Comparison of ENCODE assay signal across 33 cellular contexts in the genomic region with DNA sequence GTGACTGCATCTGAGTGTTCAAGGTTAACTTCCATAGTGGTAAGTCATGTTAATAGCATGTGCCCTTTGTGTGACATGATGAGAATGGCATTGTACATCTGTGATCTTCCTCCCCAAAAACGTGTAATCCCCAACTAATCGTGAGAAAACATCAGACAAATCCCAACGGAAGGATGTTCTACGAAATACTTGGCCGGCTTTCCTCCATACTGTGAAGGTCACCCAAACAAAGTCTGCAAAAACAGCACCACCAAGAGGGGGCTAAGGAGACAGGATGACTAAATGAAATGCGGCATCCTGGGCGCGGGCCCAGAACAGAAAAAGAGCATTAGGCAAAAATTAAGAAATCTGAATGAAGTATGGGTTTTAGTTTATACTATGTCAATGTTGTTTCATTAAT.
"Had no signal": no experiment of that assay in that cellular context is flagged by ENCODE, and none has a peak within 500 bp of the region (broad histone marks: within the 10 kb centered on the region; RNA-seq: fewer than 3 reads in every experiment).

No MANE protein-coding gene starts in this region.

- H3K27ac ChIP-seq: brain microvascular endothelial cell, SJCRH30, WERI-Rb-1 had no signal

- H3K4me1 ChIP-seq: SJCRH30 had no signal

- H3K9me3 ChIP-seq: SJCRH30, SK-N-SH had no signal

- H3K4me3 Mint-ChIP-seq: activated CD4-positive, alpha-beta T cell treated with anti-CD3 and anti-CD28 coated beads, Interleukin-2, amount 10 ng/mL, durations not matched to agents 24 days and 14 days; activated CD8-positive, alpha-beta T cell treated with anti-CD3 and anti-CD28 coated beads for 36 hours; activated naive CD8-positive, alpha-beta T cell treated with anti-CD3 and anti-CD28 coated beads for 36 hours; activated T-cell treated with anti-CD3 and anti-CD28 coated beads, Interleukin-2, amount 50 U/mL, for 72 hours; activated T-helper 17 cell treated with anti-CD3 and anti-CD28 coated beads, Interleukin-2, amount 50 U/mL, for 72 hours; T-cell; T-helper 17 cell had no signal

- H3K4me3 ChIP-seq: SJCRH30 had no signal

- H3K4me2 ChIP-seq: SK-N-SH had no signal

- H3K36me3 Mint-ChIP-seq: activated naive CD8-positive, alpha-beta T cell treated with anti-CD3 and anti-CD28 coated beads for 36 hours; T-cell had no signal

- H3K27me3 ChIP-seq: brain microvascular endothelial cell, SJCRH30 had no signal

- H3K36me3 ChIP-seq: brain microvascular endothelial cell, SJCRH30, WERI-Rb-1 had no signal

- ATAC-seq: activated CD8-positive, alpha-beta T cell treated with anti-CD3 and anti-CD28 coated beads for 36 hours; activated T-cell treated with anti-CD3 and anti-CD28 coated beads, Interleukin-2, amount 50 U/mL, for 72 hours; activated T-helper 17 cell treated with anti-CD3 and anti-CD28 coated beads, Interleukin-2, amount 50 U/mL, for 72 hours; T-cell; T-helper 17 cell had no signal

- H3K4me1 Mint-ChIP-seq: activated CD4-positive, alpha-beta T cell treated with anti-CD3 and anti-CD28 coated beads, Interleukin-2, amount 10 ng/mL, durations not matched to agents 24 days and 14 days; activated naive CD8-positive, alpha-beta T cell treated with anti-CD3 and anti-CD28 coated beads for 36 hours; activated T-helper 17 cell treated with anti-CD3 and anti-CD28 coated beads, Interleukin-2, amount 50 U/mL, for 72 hours had no signal

- H3K9me3 Mint-ChIP-seq: activated CD4-positive, alpha-beta T cell treated with anti-CD3 and anti-CD28 coated beads, Interleukin-2, amount 10 ng/mL, durations not matched to agents 24 days and 14 days; activated CD8-positive, alpha-beta T cell treated with anti-CD3 and anti-CD28 coated beads for 36 hours; activated naive CD8-positive, alpha-beta T cell treated with anti-CD3 and anti-CD28 coated beads for 36 hours; activated T-helper 17 cell treated with anti-CD3 and anti-CD28 coated beads, Interleukin-2, amount 50 U/mL, for 72 hours had no signal

- DNase-seq: activated CD4-positive, alpha-beta T cell treated with anti-CD3 and anti-CD28 coated beads, Interleukin-2, amount 10 ng/mL, durations not matched to agents 24 days and 14 days; activated CD4-positive, alpha-beta T cell treated with anti-CD3 and anti-CD28 coated beads, Interleukin-2, amount 50 U/mL, for 4 hours; activated CD4-positive, CD25-positive, alpha-beta regulatory T cell; activated CD8-positive, alpha-beta T cell treated with anti-CD3 and anti-CD28 coated beads for 36 hours; activated effector memory CD4-positive, alpha-beta T cell treated with anti-CD3 and anti-CD28 coated beads, Interleukin-2, amount 50 U/mL, for 16 hours; activated naive CD4-positive, alpha-beta T cell; activated naive CD4-positive, alpha-beta T cell treated with anti-CD3 and anti-CD28 coated beads, Interleukin-2, amount 50 U/mL, for 16 hours; activated naive CD8-positive, alpha-beta T cell treated with anti-CD3 and anti-CD28 coated beads for 36 hours; activated T-cell treated with anti-CD3 and anti-CD28 coated beads, Interleukin-2, amount 50 U/mL, for 1 hour; activated T-cell treated with anti-CD3 and anti-CD28 coated beads, Interleukin-2, amount 50 U/mL, for 72 hours; amniotic stem cell; aorta; brain microvascular endothelial cell; central memory CD4-positive, alpha-beta T cell; Karpas-422; MM.1S; MV-4-11; NCI-H1092; NCI-H1436 treated with DMSO at 0.1 percent for 48 hours; NCI-H1694 treated with DMSO at 0.1 percent for 48 hours; NCI-H2029; NCI-H510A; NCI-H526; NCI-H748 treated with DMSO at 0.1 percent for 48 hours; NK-92 treated with Interleukin-12 subunit alpha and Interleukin-12 subunit beta, amount 100 ng/mL, for 24 hours; SHP77; SJCRH30; SK-N-SH; T-cell; T-helper 17 cell; T-helper 9 cell; WERI-Rb-1 had no signal

- H3K9ac ChIP-seq: SK-N-SH had no signal

- H3K27ac Mint-ChIP-seq: activated CD4-positive, alpha-beta T cell treated with anti-CD3 and anti-CD28 coated beads, Interleukin-2, amount 10 ng/mL, durations not matched to agents 24 days and 14 days; activated CD8-positive, alpha-beta T cell treated with anti-CD3 and anti-CD28 coated beads for 36 hours; activated naive CD8-positive, alpha-beta T cell treated with anti-CD3 and anti-CD28 coated beads for 36 hours; activated T-cell treated with anti-CD3 and anti-CD28 coated beads, Interleukin-2, amount 50 U/mL, for 72 hours; activated T-helper 17 cell treated with anti-CD3 and anti-CD28 coated beads, Interleukin-2, amount 50 U/mL, for 72 hours; T-cell; T-helper 17 cell had no signal
